Comparison of ENCODE assay signal across 3 cellular contexts in genomic region chr1:199075792-199076191, GRCh38.
A peak's percentile ranks its signal among the peaks of the same experiment; 100 is the strongest.
TF ChIP-seq lines count a peak whose summit lies in the region.

No MANE protein-coding gene starts in this region.

TF ChIP-seq in IMR-90, 13 proteins besides CTCF, POLR2A, EP300 and RAD21:
- TF ChIP-seq ELK1 (IDR thresholded peaks at IDR 0.05; ENCODE audit: borderline replicate concordance, low read depth, low read length) (no peak), RFX5 (IDR thresholded peaks at IDR 0.05; ENCODE audit: low read depth, low read length) (no peak), MAFK (IDR thresholded peaks at IDR 0.05; ENCODE audit: low read depth, low read length) (no peak), SMC3 (IDR thresholded peaks at IDR 0.05; ENCODE audit: low read depth, low read length) (no peak), BHLHE40 (IDR thresholded peaks at IDR 0.05; ENCODE audit: low read depth, low read length) (no peak), FOS (IDR thresholded peaks at IDR 0.05; ENCODE audit: low read depth, low read length) (no peak), RCOR1 (IDR thresholded peaks at IDR 0.05; ENCODE audit: insufficient replicate concordance, low read length) (no peak), CEBPB (IDR thresholded peaks at IDR 0.05; ENCODE audit: low read depth, low read length) (no peak)

TF ChIP-seq in endothelial cell of umbilical vein, 7 proteins besides CTCF, POLR2A, EP300 and RAD21 (continued from another document):
- TF ChIP-seq JUN (IDR thresholded peaks at IDR 0.05; ENCODE audit: borderline replicate concordance, insufficient read depth, insufficient read length, low read depth) (no peak), EZH2 (IDR thresholded peaks at IDR 0.05; ENCODE audit: borderline replicate concordance, low read depth, low read length, severe bottlenecking) (no peak), POLR2AphosphoS5 (IDR thresholded peaks at IDR 0.05; ENCODE audit: insufficient read depth, low read depth, low read length) (peak; percentile 34), FOS (IDR thresholded peaks at IDR 0.05; ENCODE audit: borderline replicate concordance, insufficient read depth, low read length) (peak; percentile 24), MYC (IDR thresholded peaks at IDR 0.05; ENCODE audit: low read depth, low read length) (no peak), MAX (IDR thresholded peaks at IDR 0.05; ENCODE audit: insufficient read depth, insufficient read length) (no peak)

TF ChIP-seq in WTC11, 78 proteins besides CTCF, POLR2A, EP300 and RAD21 (continued from another document):
- TF ChIP-seq ZNF317 (CRISPR knock-in tag; IDR thresholded peaks at IDR 0.05; ENCODE audit: borderline replicate concordance, low read depth) (no peak), E2F4 (CRISPR knock-in tag; IDR thresholded peaks at IDR 0.05; ENCODE audit: borderline replicate concordance, low read depth) (no peak), CREB1 (CRISPR knock-in tag; IDR thresholded peaks at IDR 0.05) (no peak), TEAD4 (CRISPR knock-in tag; IDR thresholded peaks at IDR 0.05) (no peak), NR3C1 (CRISPR knock-in tag; conservative IDR thresholded peaks at IDR 0.05; ENCODE audit: low read depth) (no peak), PRRX2 (CRISPR knock-in tag; IDR thresholded peaks at IDR 0.05) (no peak), ELF4 (CRISPR knock-in tag; IDR thresholded peaks at IDR 0.05; ENCODE audit: low read depth) (no peak), NFATC4 (CRISPR knock-in tag; IDR thresholded peaks at IDR 0.05) (no peak), NFE2L1 (CRISPR knock-in tag; IDR thresholded peaks at IDR 0.05) (no peak), CBFB (CRISPR knock-in tag; IDR thresholded peaks at IDR 0.05; ENCODE audit: low read depth) (no peak), MYBL2 (CRISPR knock-in tag; IDR thresholded peaks at IDR 0.05) (no peak), ZNF138 (CRISPR knock-in tag; conservative IDR thresholded peaks at IDR 0.05) (no peak), KAT7 (CRISPR knock-in tag; IDR thresholded peaks at IDR 0.05; ENCODE audit: borderline replicate concordance) (no peak), ZNF396 (CRISPR knock-in tag; IDR thresholded peaks at IDR 0.05; ENCODE audit: borderline replicate concordance) (no peak)
